In the genomic region with DNA sequence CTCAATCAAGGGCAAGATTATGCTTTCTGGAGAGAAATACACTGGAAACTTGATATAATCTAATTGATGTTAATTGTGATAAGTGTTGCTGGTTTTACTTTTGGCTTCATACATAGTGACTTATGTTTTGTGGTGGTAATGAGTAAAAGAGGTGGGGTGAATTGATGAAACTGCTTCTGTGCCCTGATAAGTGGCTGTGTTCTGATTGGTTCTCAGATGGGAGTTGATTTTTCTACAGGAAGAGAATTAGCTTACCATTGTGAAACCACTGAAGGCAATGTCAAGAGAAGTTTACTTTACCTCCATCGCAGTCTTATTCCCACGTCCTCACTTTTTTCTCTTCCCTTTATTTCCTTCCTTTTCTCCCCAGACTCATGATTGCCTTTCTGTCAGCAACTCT, we compare ENCODE assay signal across 2 cellular contexts.
A peak's percentile ranks its signal among the peaks of the same experiment; 100 is the strongest.
TF ChIP-seq lines count a peak whose summit lies in the region.

No MANE protein-coding gene starts in this region.

TF ChIP-seq in liver, 16 proteins besides CTCF, POLR2A, EP300 and RAD21 (continued from another document):
- no peak for TF ChIP-seq TAF1 (conservative IDR thresholded peaks at IDR 0.05)
- TF ChIP-seq SP1 (IDR thresholded peaks at IDR 0.05) = peak; percentile 28
- TF ChIP-seq, protein P1, sequence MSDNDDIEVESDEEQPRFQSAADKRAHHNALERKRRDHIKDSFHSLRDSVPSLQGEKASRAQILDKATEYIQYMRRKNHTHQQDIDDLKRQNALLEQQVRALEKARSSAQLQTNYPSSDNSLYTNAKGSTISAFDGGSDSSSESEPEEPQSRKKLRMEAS (IDR thresholded peaks at IDR 0.05) = no peak
- TF ChIP-seq RXRA (IDR thresholded peaks at IDR 0.05) = peak in 1 of 2 donors; percentile 23
- TF ChIP-seq YY1 (IDR thresholded peaks at IDR 0.05) = no peak
- no peak for TF ChIP-seq FOXA1 (IDR thresholded peaks at IDR 0.05)

TF ChIP-seq in HepG2, 621 proteins besides CTCF, POLR2A, EP300 and RAD21:
- TF ChIP-seq, protein P2, sequence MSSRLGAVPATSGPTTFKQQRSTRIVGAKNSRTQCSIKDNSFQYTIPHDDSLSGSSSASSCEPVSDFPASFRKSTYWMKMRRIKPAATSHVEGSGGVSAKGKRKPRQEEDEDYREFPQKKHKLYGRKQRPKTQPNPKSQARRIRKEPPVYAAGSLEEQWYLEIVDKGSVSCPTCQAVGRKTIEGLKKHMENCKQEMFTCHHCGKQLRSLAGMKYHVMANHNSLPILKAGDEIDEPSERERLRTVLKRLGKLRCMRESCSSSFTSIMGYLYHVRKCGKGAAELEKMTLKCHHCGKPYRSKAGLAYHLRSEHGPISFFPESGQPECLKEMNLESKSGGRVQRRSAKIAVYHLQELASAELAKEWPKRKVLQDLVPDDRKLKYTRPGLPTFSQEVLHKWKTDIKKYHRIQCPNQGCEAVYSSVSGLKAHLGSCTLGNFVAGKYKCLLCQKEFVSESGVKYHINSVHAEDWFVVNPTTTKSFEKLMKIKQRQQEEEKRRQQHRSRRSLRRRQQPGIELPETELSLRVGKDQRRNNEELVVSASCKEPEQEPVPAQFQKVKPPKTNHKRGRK (CRISPR knock-in tag; IDR thresholded peaks at IDR 0.05) = no peak
- TF ChIP-seq, protein P3, sequence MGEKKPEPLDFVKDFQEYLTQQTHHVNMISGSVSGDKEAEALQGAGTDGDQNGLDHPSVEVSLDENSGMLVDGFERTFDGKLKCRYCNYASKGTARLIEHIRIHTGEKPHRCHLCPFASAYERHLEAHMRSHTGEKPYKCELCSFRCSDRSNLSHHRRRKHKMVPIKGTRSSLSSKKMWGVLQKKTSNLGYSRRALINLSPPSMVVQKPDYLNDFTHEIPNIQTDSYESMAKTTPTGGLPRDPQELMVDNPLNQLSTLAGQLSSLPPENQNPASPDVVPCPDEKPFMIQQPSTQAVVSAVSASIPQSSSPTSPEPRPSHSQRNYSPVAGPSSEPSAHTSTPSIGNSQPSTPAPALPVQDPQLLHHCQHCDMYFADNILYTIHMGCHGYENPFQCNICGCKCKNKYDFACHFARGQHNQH (CRISPR knock-in tag; IDR thresholded peaks at IDR 0.05) = no peak
- TF ChIP-seq KDM6A (CRISPR knock-in tag; IDR thresholded peaks at IDR 0.05; ENCODE audit: low read depth) (no peak), TBP (CRISPR knock-in tag; IDR thresholded peaks at IDR 0.05) (no peak), PHF20 (CRISPR knock-in tag; IDR thresholded peaks at IDR 0.05) (no peak), EED (CRISPR knock-in tag; IDR thresholded peaks at IDR 0.05) (no peak), GABPA (IDR thresholded peaks at IDR 0.05; ENCODE audit: low read depth, low read length) (no peak), GABPA (CRISPR knock-in tag; IDR thresholded peaks at IDR 0.05; ENCODE audit: low read depth) (no peak), NFE2L1 (CRISPR knock-in tag; IDR thresholded peaks at IDR 0.05; ENCODE audit: borderline replicate concordance) (no peak), CREB1 (IDR thresholded peaks at IDR 0.05) (no peak), CREB1 (CRISPR knock-in tag; IDR thresholded peaks at IDR 0.05) (no peak), ZNF501 (CRISPR knock-in tag; IDR thresholded peaks at IDR 0.05) (no peak)
- TF ChIP-seq, protein P4, sequence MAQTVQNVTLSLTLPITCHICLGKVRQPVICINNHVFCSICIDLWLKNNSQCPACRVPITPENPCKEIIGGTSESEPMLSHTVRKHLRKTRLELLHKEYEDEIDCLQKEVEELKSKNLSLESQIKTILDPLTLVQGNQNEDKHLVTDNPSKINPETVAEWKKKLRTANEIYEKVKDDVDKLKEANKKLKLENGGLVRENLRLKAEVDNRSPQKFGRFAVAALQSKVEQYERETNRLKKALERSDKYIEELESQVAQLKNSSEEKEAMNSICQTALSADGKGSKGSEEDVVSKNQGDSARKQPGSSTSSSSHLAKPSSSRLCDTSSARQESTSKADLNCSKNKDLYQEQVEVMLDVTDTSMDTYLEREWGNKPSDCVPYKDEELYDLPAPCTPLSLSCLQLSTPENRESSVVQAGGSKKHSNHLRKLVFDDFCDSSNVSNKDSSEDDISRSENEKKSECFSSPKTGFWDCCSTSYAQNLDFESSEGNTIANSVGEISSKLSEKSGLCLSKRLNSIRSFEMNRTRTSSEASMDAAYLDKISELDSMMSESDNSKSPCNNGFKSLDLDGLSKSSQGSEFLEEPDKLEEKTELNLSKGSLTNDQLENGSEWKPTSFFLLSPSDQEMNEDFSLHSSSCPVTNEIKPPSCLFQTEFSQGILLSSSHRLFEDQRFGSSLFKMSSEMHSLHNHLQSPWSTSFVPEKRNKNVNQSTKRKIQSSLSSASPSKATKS (CRISPR knock-in tag; IDR thresholded peaks at IDR 0.05) = no peak
- TF ChIP-seq, protein P5, sequence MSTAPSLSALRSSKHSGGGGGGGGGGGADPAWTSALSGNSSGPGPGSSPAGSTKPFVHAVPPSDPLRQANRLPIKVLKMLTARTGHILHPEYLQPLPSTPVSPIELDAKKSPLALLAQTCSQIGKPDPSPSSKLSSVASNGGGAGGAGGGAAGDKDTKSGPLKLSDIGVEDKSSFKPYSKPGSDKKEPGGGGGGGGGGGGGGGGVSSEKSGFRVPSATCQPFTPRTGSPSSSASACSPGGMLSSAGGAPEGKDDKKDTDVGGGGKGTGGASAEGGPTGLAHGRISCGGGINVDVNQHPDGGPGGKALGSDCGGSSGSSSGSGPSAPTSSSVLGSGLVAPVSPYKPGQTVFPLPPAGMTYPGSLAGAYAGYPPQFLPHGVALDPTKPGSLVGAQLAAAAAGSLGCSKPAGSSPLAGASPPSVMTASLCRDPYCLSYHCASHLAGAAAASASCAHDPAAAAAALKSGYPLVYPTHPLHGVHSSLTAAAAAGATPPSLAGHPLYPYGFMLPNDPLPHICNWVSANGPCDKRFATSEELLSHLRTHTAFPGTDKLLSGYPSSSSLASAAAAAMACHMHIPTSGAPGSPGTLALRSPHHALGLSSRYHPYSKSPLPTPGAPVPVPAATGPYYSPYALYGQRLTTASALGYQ (CRISPR knock-in tag; IDR thresholded peaks at IDR 0.05) = no peak
- TF ChIP-seq, protein P6, sequence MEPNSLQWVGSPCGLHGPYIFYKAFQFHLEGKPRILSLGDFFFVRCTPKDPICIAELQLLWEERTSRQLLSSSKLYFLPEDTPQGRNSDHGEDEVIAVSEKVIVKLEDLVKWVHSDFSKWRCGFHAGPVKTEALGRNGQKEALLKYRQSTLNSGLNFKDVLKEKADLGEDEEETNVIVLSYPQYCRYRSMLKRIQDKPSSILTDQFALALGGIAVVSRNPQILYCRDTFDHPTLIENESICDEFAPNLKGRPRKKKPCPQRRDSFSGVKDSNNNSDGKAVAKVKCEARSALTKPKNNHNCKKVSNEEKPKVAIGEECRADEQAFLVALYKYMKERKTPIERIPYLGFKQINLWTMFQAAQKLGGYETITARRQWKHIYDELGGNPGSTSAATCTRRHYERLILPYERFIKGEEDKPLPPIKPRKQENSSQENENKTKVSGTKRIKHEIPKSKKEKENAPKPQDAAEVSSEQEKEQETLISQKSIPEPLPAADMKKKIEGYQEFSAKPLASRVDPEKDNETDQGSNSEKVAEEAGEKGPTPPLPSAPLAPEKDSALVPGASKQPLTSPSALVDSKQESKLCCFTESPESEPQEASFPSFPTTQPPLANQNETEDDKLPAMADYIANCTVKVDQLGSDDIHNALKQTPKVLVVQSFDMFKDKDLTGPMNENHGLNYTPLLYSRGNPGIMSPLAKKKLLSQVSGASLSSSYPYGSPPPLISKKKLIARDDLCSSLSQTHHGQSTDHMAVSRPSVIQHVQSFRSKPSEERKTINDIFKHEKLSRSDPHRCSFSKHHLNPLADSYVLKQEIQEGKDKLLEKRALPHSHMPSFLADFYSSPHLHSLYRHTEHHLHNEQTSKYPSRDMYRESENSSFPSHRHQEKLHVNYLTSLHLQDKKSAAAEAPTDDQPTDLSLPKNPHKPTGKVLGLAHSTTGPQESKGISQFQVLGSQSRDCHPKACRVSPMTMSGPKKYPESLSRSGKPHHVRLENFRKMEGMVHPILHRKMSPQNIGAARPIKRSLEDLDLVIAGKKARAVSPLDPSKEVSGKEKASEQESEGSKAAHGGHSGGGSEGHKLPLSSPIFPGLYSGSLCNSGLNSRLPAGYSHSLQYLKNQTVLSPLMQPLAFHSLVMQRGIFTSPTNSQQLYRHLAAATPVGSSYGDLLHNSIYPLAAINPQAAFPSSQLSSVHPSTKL (CRISPR knock-in tag; IDR thresholded peaks at IDR 0.05) = no peak
- TF ChIP-seq, protein P7, sequence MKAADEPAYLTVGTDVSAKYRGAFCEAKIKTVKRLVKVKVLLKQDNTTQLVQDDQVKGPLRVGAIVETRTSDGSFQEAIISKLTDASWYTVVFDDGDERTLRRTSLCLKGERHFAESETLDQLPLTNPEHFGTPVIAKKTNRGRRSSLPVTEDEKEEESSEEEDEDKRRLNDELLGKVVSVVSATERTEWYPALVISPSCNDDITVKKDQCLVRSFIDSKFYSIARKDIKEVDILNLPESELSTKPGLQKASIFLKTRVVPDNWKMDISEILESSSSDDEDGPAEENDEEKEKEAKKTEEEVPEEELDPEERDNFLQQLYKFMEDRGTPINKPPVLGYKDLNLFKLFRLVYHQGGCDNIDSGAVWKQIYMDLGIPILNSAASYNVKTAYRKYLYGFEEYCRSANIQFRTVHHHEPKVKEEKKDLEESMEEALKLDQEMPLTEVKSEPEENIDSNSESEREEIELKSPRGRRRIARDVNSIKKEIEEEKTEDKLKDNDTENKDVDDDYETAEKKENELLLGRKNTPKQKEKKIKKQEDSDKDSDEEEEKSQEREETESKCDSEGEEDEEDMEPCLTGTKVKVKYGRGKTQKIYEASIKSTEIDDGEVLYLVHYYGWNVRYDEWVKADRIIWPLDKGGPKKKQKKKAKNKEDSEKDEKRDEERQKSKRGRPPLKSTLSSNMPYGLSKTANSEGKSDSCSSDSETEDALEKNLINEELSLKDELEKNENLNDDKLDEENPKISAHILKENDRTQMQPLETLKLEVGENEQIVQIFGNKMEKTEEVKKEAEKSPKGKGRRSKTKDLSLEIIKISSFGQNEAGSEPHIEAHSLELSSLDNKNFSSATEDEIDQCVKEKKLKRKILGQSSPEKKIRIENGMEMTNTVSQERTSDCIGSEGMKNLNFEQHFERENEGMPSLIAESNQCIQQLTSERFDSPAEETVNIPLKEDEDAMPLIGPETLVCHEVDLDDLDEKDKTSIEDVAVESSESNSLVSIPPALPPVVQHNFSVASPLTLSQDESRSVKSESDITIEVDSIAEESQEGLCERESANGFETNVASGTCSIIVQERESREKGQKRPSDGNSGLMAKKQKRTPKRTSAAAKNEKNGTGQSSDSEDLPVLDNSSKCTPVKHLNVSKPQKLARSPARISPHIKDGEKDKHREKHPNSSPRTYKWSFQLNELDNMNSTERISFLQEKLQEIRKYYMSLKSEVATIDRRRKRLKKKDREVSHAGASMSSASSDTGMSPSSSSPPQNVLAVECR (CRISPR knock-in tag; IDR thresholded peaks at IDR 0.05; ENCODE audit: borderline replicate concordance) = no peak
TF ChIP-seq in HepG2: peak in this region for 0.
